7 cellular contexts compared by ENCODE assay signal in genomic region chr18:51621103-51621969, GRCh38.
DNase-seq lines count a peak whose midpoint lies in the region; ATAC-seq and TF ChIP-seq lines count a peak whose summit lies in the region.

No MANE protein-coding gene starts in this region.

- DNase-seq in ELF-1 (ENCODE audit: low read depth, low spot score), result peak; percentile 68
- peak; percentile 60 to 94 (median 75) for DNase-seq in NCI-H1417 (lab: John Stamatoyannopoulos, UW)
- peak; percentile 19 for DNase-seq in SW480 (ENCODE audit: low spot score)
- DNase-seq in fibroblast of pulmonary artery (ENCODE audit: low read depth), result peak; percentile 84
- DNase-seq in omental fat pad (ENCODE audit: low spot score), result peak; percentile 38

- TF ChIP-seq CTCF in fibroblast of pulmonary artery (IDR thresholded peaks at IDR 0.05; ENCODE audit: low read length, missing control alignments) (peak; percentile 98), omental fat pad (IDR thresholded peaks at IDR 0.05) (peak in 1 of 3 donors; percentile 26)

- no peak overlapping the region for H3K4me3 ChIP-seq in fibroblast of pulmonary artery (replicated peaks; ENCODE audit: low read depth, low read length)

- peak; percentile 48 for ATAC-seq in GM21390 (IDR thresholded peaks at IDR 0.05; ENCODE audit: unreplicated experiment)
- ATAC-seq in omental fat pad (ENCODE audit: low FRiP score), result no peak
- ATAC-seq in HG03520 (IDR thresholded peaks at IDR 0.05; ENCODE audit: unreplicated experiment), result no peak

Comparison
In these comparisons a context has a peak if more than half of its experiments do, and no peak if none do; other contexts are left out.
1. DNase-seq: peak in every context shown above with its lines; median percentile 84 in fibroblast of pulmonary artery; 75 in NCI-H1417; 68 in ELF-1; 38 in omental fat pad; 19 in SW480.